10 cellular contexts compared by ENCODE assay signal in genomic region chr20:35648836-35649235, GRCh38. TPM values are rescaled to one million over a fixed set of nuclear protein-coding genes. Genes with fewer than 3 reads are reported as not detected.
DNase-seq lines count a peak whose midpoint lies in the region; ATAC-seq, FAIRE-seq and TF ChIP-seq lines count a peak whose summit lies in the region.
"Had no signal": no experiment of that assay in that cellular context is flagged by ENCODE, and none has a peak within 500 bp of the region (broad histone marks: within the 10 kb centered on the region; RNA-seq: fewer than 3 reads in every experiment).

No MANE protein-coding gene starts in this region.

- H3K27ac ChIP-seq in K562 (ENCODE audit: extremely low read depth, low read depth, low read length): no peak overlapping the region
- H3K27ac ChIP-seq in naive thymus-derived CD4-positive, alpha-beta T cell (ENCODE audit: low read depth, low read length): no peak overlapping the region
- H3K27ac ChIP-seq: prostate gland had no signal

- H3K27me3 Mint-ChIP-seq in activated CD8-positive, alpha-beta T cell treated with anti-CD3 and anti-CD28 coated beads for 36 hours: no peaks in the 10 kb centered on the region
- H3K27me3 Mint-ChIP-seq in activated CD8-positive, alpha-beta T cell treated with anti-CD3 and anti-CD28 coated beads, Interleukin-2, amount 10 ng/mL, durations not matched to agents 7 days and 5 days (ENCODE audit: low read depth): no peaks in the 10 kb centered on the region
- no peaks in the 10 kb centered on the region for H3K27me3 Mint-ChIP-seq in naive thymus-derived CD4-positive, alpha-beta T cell
- H3K27me3 Mint-ChIP-seq: type B pancreatic cell had no signal

- peaks cover 47% of the 10 kb centered on the region for H3K36me3 ChIP-seq in K562 (ENCODE audit: control insufficient read depth, insufficient read depth, low read length)
- peaks cover 8 to 13% (median 10%) of the 10 kb centered on the region in 3 experiments for H3K36me3 ChIP-seq in naive thymus-derived CD4-positive, alpha-beta T cell (ENCODE audit: control insufficient read depth in 2 of 3, insufficient read depth in 3 of 3, low read length in 3 of 3)

- H4K20me1 ChIP-seq in K562 (replicated peaks; ENCODE audit: control insufficient read depth, insufficient read depth, low read length): peaks cover 11% of the 10 kb centered on the region; the same call in 1 of the 2 replicates

- H3K27me3 ChIP-seq in K562 (ENCODE audit: control insufficient read depth in 2 of 2, insufficient read depth in 2 of 2, low read length in 2 of 2): no peaks in the 10 kb centered on the region
- H3K27me3 ChIP-seq in naive thymus-derived CD4-positive, alpha-beta T cell (ENCODE audit: control insufficient read depth in 2 of 2, insufficient read depth in 2 of 2, low read length in 2 of 2): no peaks in the 10 kb centered on the region

- no peaks in the 10 kb centered on the region for H3K9me3 Mint-ChIP-seq in activated CD8-positive, alpha-beta T cell treated with anti-CD3 and anti-CD28 coated beads for 36 hours
- no peaks in the 10 kb centered on the region for H3K9me3 Mint-ChIP-seq in activated CD8-positive, alpha-beta T cell treated with anti-CD3 and anti-CD28 coated beads, Interleukin-2, amount 10 ng/mL, durations not matched to agents 7 days and 5 days (ENCODE audit: insufficient read depth)
- H3K9me3 Mint-ChIP-seq in naive thymus-derived CD4-positive, alpha-beta T cell: no peaks in the 10 kb centered on the region
- H3K9me3 Mint-ChIP-seq: type B pancreatic cell had no signal

- H3K27ac Mint-ChIP-seq in activated CD8-positive, alpha-beta T cell treated with anti-CD3 and anti-CD28 coated beads for 36 hours: peak overlapping the region; percentile 32
- H3K27ac Mint-ChIP-seq in activated CD8-positive, alpha-beta T cell treated with anti-CD3 and anti-CD28 coated beads, Interleukin-2, amount 10 ng/mL, durations not matched to agents 7 days and 5 days: no peak overlapping the region
- peak overlapping the region in 5 of 9 donors; percentile 8 to 79 (median 61) for H3K27ac Mint-ChIP-seq in naive thymus-derived CD4-positive, alpha-beta T cell
- H3K27ac Mint-ChIP-seq: type B pancreatic cell had no signal

- in situ Hi-C loops in K562 (cut with MboI) (no loop called here), ACHN (cut with HindIII; ENCODE audit: low pct_ligation_motif_present, low pct_unique_long_range_greater_than_20kb, low sequenced_read_pairs) (no loop called here)

- POLR2A ChIA-PET in activated CD8-positive, alpha-beta T cell treated with anti-CD3 and anti-CD28 coated beads for 36 hours (lab: Charles Lee): interaction anchor here (1.6 to 2.4 kb wide), 2 partner anchors 8 to 15 kb away, joined by 3 to 11 read pairs; no protein-coding TSS in a partner anchor
- POLR2A ChIA-PET in activated CD8-positive, alpha-beta T cell treated with anti-CD3 and anti-CD28 coated beads, Interleukin-2, amount 10 ng/mL, durations not matched to agents 7 days and 5 days (lab: Charles Lee): no interaction called here
- POLR2A ChIA-PET in K562 (lab: Yijun Ruan, JAX): interaction anchor here (0.7 to 0.8 kb wide), 2 partner anchors 32 to 53 kb away, joined by 3 read pairs; no protein-coding TSS in a partner anchor
- POLR2A ChIA-PET in naive thymus-derived CD4-positive, alpha-beta T cell (lab: Charles Lee): interaction anchor here (0.6 to 3.2 kb wide), 2 partner anchors 14 to 95 kb away, joined by 5 to 9 read pairs; no protein-coding TSS in a partner anchor

- H3K9me1 ChIP-seq in K562 (ENCODE audit: control insufficient read depth, insufficient read depth, low read length): no peaks in the 10 kb centered on the region

- TF ChIP-seq POLR2A in K562 (conservative IDR thresholded peaks at IDR 0.05): no peak

- CTCF ChIA-PET in activated CD8-positive, alpha-beta T cell treated with anti-CD3 and anti-CD28 coated beads for 36 hours (lab: Charles Lee): interaction anchor here (1.6 to 2.2 kb wide), 2 partner anchors 30 to 33 kb away, joined by 5 to 8 read pairs; partner anchors contain the start of gene SPAG4
- CTCF ChIA-PET in activated CD8-positive, alpha-beta T cell treated with anti-CD3 and anti-CD28 coated beads, Interleukin-2, amount 10 ng/mL, durations not matched to agents 7 days and 5 days (lab: Charles Lee): interaction anchor here (1.5 kb wide), 1 partner anchor 12 kb away, joined by 4 read pairs; no protein-coding TSS in a partner anchor
- CTCF ChIA-PET in K562 (lab: Yijun Ruan, JAX; ENCODE audit: low intra/inter-chr PET ratio): no interaction called here
- CTCF ChIA-PET in naive thymus-derived CD4-positive, alpha-beta T cell (lab: Charles Lee): no interaction called here

- H3K79me2 ChIP-seq in K562 (ENCODE audit: control insufficient read depth, insufficient read depth, low read length): peaks cover 87% of the 10 kb centered on the region

- no peak overlapping the region for H3K4me3 ChIP-seq in K562
- no peak overlapping the region for H3K4me3 ChIP-seq in naive thymus-derived CD4-positive, alpha-beta T cell (ENCODE audit: low read length)
- H3K4me3 ChIP-seq: prostate gland had no signal

- no peak for TF ChIP-seq CTCF in activated CD8-positive, alpha-beta T cell treated with anti-CD3 and anti-CD28 coated beads for 36 hours (IDR thresholded peaks at IDR 0.05)
- TF ChIP-seq CTCF in K562 (IDR thresholded peaks at IDR 0.05 in 2 of 3, conservative IDR thresholded peaks at IDR 0.05 in 1 of 3; ENCODE audit: insufficient read depth in 2 of 3, low read depth in 1 of 3, low read length in 3 of 3): no peak

- BruUV-seq in K562 (replicated peaks; lab: Mats Ljungman, UMichigan): no TSS peak

- DNase-seq in activated CD8-positive, alpha-beta T cell treated with anti-CD3 and anti-CD28 coated beads for 36 hours: no peak
- DNase-seq in activated CD8-positive, alpha-beta T cell treated with anti-CD3 and anti-CD28 coated beads, Interleukin-2, amount 10 ng/mL, durations not matched to agents 7 days and 5 days: no peak
- no peak for DNase-seq in K562 (ENCODE audit: extremely low read depth in 1 of 4, low spot score in 3 of 4)
- DNase-seq in naive thymus-derived CD4-positive, alpha-beta T cell: no peak
- DNase-seq in ACHN: no peak
- DNase-seq: NCI-H1694 treated with DMSO at 0.1 percent for 48 hours, T-helper 9 cell had no signal

- ATAC-seq in activated CD8-positive, alpha-beta T cell treated with anti-CD3 and anti-CD28 coated beads for 36 hours: no peak
- ATAC-seq in activated CD8-positive, alpha-beta T cell treated with anti-CD3 and anti-CD28 coated beads, Interleukin-2, amount 10 ng/mL, durations not matched to agents 7 days and 5 days: no peak
- ATAC-seq in K562 (no peak), GM19035 (IDR thresholded peaks at IDR 0.05; ENCODE audit: unreplicated experiment) (no peak)
- no peak for ATAC-seq in naive thymus-derived CD4-positive, alpha-beta T cell

- no peak for FAIRE-seq in K562 (lab: Jason Lieb, UNC)

- peaks cover 43% of the 10 kb centered on the region for H3K36me3 Mint-ChIP-seq in activated CD8-positive, alpha-beta T cell treated with anti-CD3 and anti-CD28 coated beads for 36 hours (ENCODE audit: low read depth)
- peaks cover 60% of the 10 kb centered on the region for H3K36me3 Mint-ChIP-seq in activated CD8-positive, alpha-beta T cell treated with anti-CD3 and anti-CD28 coated beads, Interleukin-2, amount 10 ng/mL, durations not matched to agents 7 days and 5 days (ENCODE audit: low read depth)
- peaks cover 0 to 16% (median 6%) of the 10 kb centered on the region in 5 donors for H3K36me3 Mint-ChIP-seq in naive thymus-derived CD4-positive, alpha-beta T cell

- H3K4me2 ChIP-seq in K562 (ENCODE audit: insufficient read depth, low read length): no peak overlapping the region

- H3K9me3 ChIP-seq in K562 (replicated peaks; ENCODE audit: control insufficient read depth, insufficient read depth, low read depth, low read length): no peaks in the 10 kb centered on the region
- H3K9me3 ChIP-seq in naive thymus-derived CD4-positive, alpha-beta T cell (ENCODE audit: control insufficient read depth in 2 of 3, low read length in 3 of 3): no peaks in the 10 kb centered on the region
- H3K9me3 ChIP-seq: prostate gland had no signal

- no peak for TF ChIP-seq EP300 in K562 (IDR thresholded peaks at IDR 0.05; ENCODE audit: low read length)

- H3K9ac ChIP-seq in K562 (ENCODE audit: insufficient read depth in 1 of 2, low read depth in 2 of 2, low read length in 2 of 2): no peak overlapping the region

- no peak for TF ChIP-seq RAD21 in K562 (CRISPR knock-in tag; conservative IDR thresholded peaks at IDR 0.05 in 1 of 2, IDR thresholded peaks at IDR 0.05 in 1 of 2)

- H3K4me1 ChIP-seq in K562 (replicated peaks in 1 of 2; ENCODE audit: control insufficient read depth in 2 of 2, insufficient read depth in 2 of 2, low read length in 2 of 2): no peaks in the 10 kb centered on the region; a peak in 1 of 5 replicates
- H3K4me1 ChIP-seq in naive thymus-derived CD4-positive, alpha-beta T cell (ENCODE audit: control insufficient read depth in 2 of 2, insufficient read depth in 2 of 2, low read length in 2 of 2): peaks cover 0 to 15% of the 10 kb centered on the region in 2 donors
- H3K4me1 ChIP-seq: prostate gland had no signal

- intact Hi-C loops in activated CD8-positive, alpha-beta T cell treated with anti-CD3 and anti-CD28 coated beads for 36 hours (cut with micrococcal nuclease): no loop called here
- intact Hi-C loops in K562 (cut with micrococcal nuclease): no loop called here
- intact Hi-C loops in naive thymus-derived CD4-positive, alpha-beta T cell (cut with micrococcal nuclease): loop anchor here in 1 of 2 donors (2.0 kb wide), 1 partner anchor 14 kb away; no protein-coding TSS in a partner anchor

- H2AFZ ChIP-seq in K562 (ENCODE audit: low read depth, low read length): no peak overlapping the region

- H3K4me1 Mint-ChIP-seq in activated CD8-positive, alpha-beta T cell treated with anti-CD3 and anti-CD28 coated beads for 36 hours (ENCODE audit: low read depth): peaks cover 71% of the 10 kb centered on the region
- peaks cover 38% of the 10 kb centered on the region for H3K4me1 Mint-ChIP-seq in activated CD8-positive, alpha-beta T cell treated with anti-CD3 and anti-CD28 coated beads, Interleukin-2, amount 10 ng/mL, durations not matched to agents 7 days and 5 days (ENCODE audit: low read depth)
- H3K4me1 Mint-ChIP-seq in naive thymus-derived CD4-positive, alpha-beta T cell: peaks cover 45 to 79% (median 78%) of the 10 kb centered on the region in 7 donors

- H3K4me3 Mint-ChIP-seq in activated CD8-positive, alpha-beta T cell treated with anti-CD3 and anti-CD28 coated beads for 36 hours: no peak overlapping the region
- no peak overlapping the region for H3K4me3 Mint-ChIP-seq in activated CD8-positive, alpha-beta T cell treated with anti-CD3 and anti-CD28 coated beads, Interleukin-2, amount 10 ng/mL, durations not matched to agents 7 days and 5 days
- peak overlapping the region in 1 of 10 donors; percentile 3 for H3K4me3 Mint-ChIP-seq in naive thymus-derived CD4-positive, alpha-beta T cell
- H3K4me3 Mint-ChIP-seq: type B pancreatic cell had no signal

RNA-seq across cellular contexts. Expression of gene CPNE1, which starts 15.9 kb away (rescaled TPM):
- total RNA-seq in activated CD8-positive, alpha-beta T cell treated with anti-CD3 and anti-CD28 coated beads for 36 hours: 100 to 1,000 TPM; 308 to 324 TPM
- 100 to 1,000 TPM; 271 to 272 TPM for total RNA-seq in activated CD8-positive, alpha-beta T cell treated with anti-CD3 and anti-CD28 coated beads, Interleukin-2, amount 10 ng/mL, durations not matched to agents 7 days and 5 days
- 182 and 323 TPM in 2 replicates for total RNA-seq in K562 (2011; cell fraction: chromatin; rRNA removed; ENCODE audit: low replicate concordance)
- 205 and 207 TPM in 2 replicates for total RNA-seq in K562 (2011; cell fraction: nucleolus; rRNA removed)
- 200 and 207 TPM in 2 replicates for total RNA-seq in K562 (2011; cell fraction: nucleoplasm; rRNA removed)
- total RNA-seq in K562 (2014; rRNA removed): 54.4 and 83.8 TPM in 2 replicates
- 39.7 and 42.2 TPM in 2 replicates for total RNA-seq in K562 (2014; rRNA removed; fragmentation: Illumina TruSeq; extraction: Trizol)
- total RNA-seq in K562 (2015; rRNA removed; fragmentation: Illumina TruSeq; extraction: Trizol): 41.9 and 42.1 TPM in 2 replicates
- total RNA-seq in K562 (2021): 102 and 105 TPM in 2 replicates
- 72.9 and 80.0 TPM in 2 replicates for polyA plus RNA-seq in K562 (2011; rRNA removed)
- 124 and 164 TPM in 2 replicates for polyA plus RNA-seq in K562 (2011; cell fraction: cytosol; rRNA removed)
- 322 and 336 TPM in 2 replicates for polyA plus RNA-seq in K562 (2011; cell fraction: nucleus; rRNA removed)
- 98.9 and 128 TPM in 2 replicates for polyA plus RNA-seq in K562 (2012)
- 68.6 and 69.8 TPM in 2 replicates for polyA plus RNA-seq in K562 (2014; fragmentation: Illumina TruSeq; extraction: Trizol)
- polyA plus RNA-seq in K562 (2014; fragmentation: Nextera tagmentation; extraction: Ambion mirVana): 10 to 100 TPM; 45.5 to 56.0 TPM
- polyA plus RNA-seq in K562 (2014; rRNA removed): 56.0 and 65.2 TPM in 2 replicates
- 46.6 and 66.8 TPM in 2 replicates for polyA minus RNA-seq in K562 (2011; rRNA and poly(A)+ RNA removed)
- 46.7 and 82.3 TPM in 2 replicates for polyA minus RNA-seq in K562 (2011; cell fraction: cytosol; rRNA and poly(A)+ RNA removed)
- 66.4 and 92.3 TPM in 2 replicates for polyA minus RNA-seq in K562 (2011; cell fraction: nucleus; rRNA and poly(A)+ RNA removed)
- 100 to 1,000 TPM; 250 to 378 (median 305) TPM for total RNA-seq in naive thymus-derived CD4-positive, alpha-beta T cell
- polyA plus RNA-seq in naive thymus-derived CD4-positive, alpha-beta T cell: 100 to 1,000 TPM; 277 to 360 TPM

RNA-seq across cellular contexts. Expression of gene RBM12, which starts 15.9 kb away (rescaled TPM):
- 100 to 1,000 TPM; 111 to 114 TPM for total RNA-seq in activated CD8-positive, alpha-beta T cell treated with anti-CD3 and anti-CD28 coated beads for 36 hours
- 100 to 1,000 TPM; 112 to 119 TPM for total RNA-seq in activated CD8-positive, alpha-beta T cell treated with anti-CD3 and anti-CD28 coated beads, Interleukin-2, amount 10 ng/mL, durations not matched to agents 7 days and 5 days
- 81.9 and 147 TPM in 2 replicates for total RNA-seq in K562 (2011; cell fraction: chromatin; rRNA removed; ENCODE audit: low replicate concordance)
- 22.5 and 28.8 TPM in 2 replicates for total RNA-seq in K562 (2011; cell fraction: nucleolus; rRNA removed)
- 55.1 and 69.2 TPM in 2 replicates for total RNA-seq in K562 (2011; cell fraction: nucleoplasm; rRNA removed)
- total RNA-seq in K562 (2014; rRNA removed) (33.9 and 40.8 TPM in 2 replicates), K562 (2014; rRNA removed; fragmentation: Illumina TruSeq; extraction: Trizol) (73.3 and 78.7 TPM in 2 replicates), K562 (2015; rRNA removed; fragmentation: Illumina TruSeq; extraction: Trizol) (76.5 and 76.8 TPM in 2 replicates), K562 (2021) (120 TPM in 2 replicates)
- polyA plus RNA-seq in K562 (2011; rRNA removed) (123 and 144 TPM in 2 replicates), K562 (2014; fragmentation: Illumina TruSeq; extraction: Trizol) (133 and 162 TPM in 2 replicates), K562 (2014; fragmentation: Nextera tagmentation; extraction: Ambion mirVana) (1 to 10 TPM; 5.0 to 10.0 TPM), K562 (2014; rRNA removed) (49.1 and 57.9 TPM in 2 replicates)
- polyA plus RNA-seq in K562 (2011; cell fraction: cytosol; rRNA removed): 165 and 176 TPM in 2 replicates
- polyA plus RNA-seq in K562 (2011; cell fraction: nucleus; rRNA removed): 127 and 133 TPM in 2 replicates
- 53.2 and 59.8 TPM in 2 replicates for polyA plus RNA-seq in K562 (2012)
- polyA minus RNA-seq in K562 (2011; rRNA and poly(A)+ RNA removed): 309 and 312 TPM in 2 replicates
- 61.7 and 71.5 TPM in 2 replicates for polyA minus RNA-seq in K562 (2011; cell fraction: cytosol; rRNA and poly(A)+ RNA removed)
- polyA minus RNA-seq in K562 (2011; cell fraction: nucleus; rRNA and poly(A)+ RNA removed): 23.6 and 40.4 TPM in 2 replicates
- 100 to 1,000 TPM in 4 of 5 experiments, 10 to 100 TPM in 1; 98.2 to 122 (median 114) TPM for total RNA-seq in naive thymus-derived CD4-positive, alpha-beta T cell
- 10 to 100 TPM; 48.9 to 50.8 TPM for polyA plus RNA-seq in naive thymus-derived CD4-positive, alpha-beta T cell

RNA-seq across cellular contexts. Expression of gene SPAG4, which starts 33.2 kb away (rescaled TPM):
- total RNA-seq in activated CD8-positive, alpha-beta T cell treated with anti-CD3 and anti-CD28 coated beads for 36 hours: 10 to 100 TPM; 11.5 to 11.8 TPM
- 1 to 10 TPM; 2.6 to 5.0 TPM for total RNA-seq in activated CD8-positive, alpha-beta T cell treated with anti-CD3 and anti-CD28 coated beads, Interleukin-2, amount 10 ng/mL, durations not matched to agents 7 days and 5 days
- 15.2 and 38.2 TPM in 2 replicates for total RNA-seq in K562 (2011; cell fraction: chromatin; rRNA removed; ENCODE audit: low replicate concordance)
- total RNA-seq in K562 (2011; cell fraction: nucleolus; rRNA removed): 39.1 and 46.2 TPM in 2 replicates
- 21.6 and 29.9 TPM in 2 replicates for total RNA-seq in K562 (2011; cell fraction: nucleoplasm; rRNA removed)
- total RNA-seq in K562 (2014; rRNA removed) (5.3 and 6.4 TPM in 2 replicates), K562 (2014; rRNA removed; fragmentation: Illumina TruSeq; extraction: Trizol) (2.0 and 2.8 TPM in 2 replicates), K562 (2015; rRNA removed; fragmentation: Illumina TruSeq; extraction: Trizol) (1.5 and 3.4 TPM in 2 replicates), K562 (2021) (7.2 and 9.6 TPM in 2 replicates)
- polyA plus RNA-seq in K562 (2011; rRNA removed) (11.4 and 12.2 TPM in 2 replicates), K562 (2014; fragmentation: Illumina TruSeq; extraction: Trizol) (3.0 and 3.6 TPM in 2 replicates), K562 (2014; fragmentation: Nextera tagmentation; extraction: Ambion mirVana) (1 to 10 TPM; 1.6 to 4.6 TPM), K562 (2014; rRNA removed) (6.8 and 8.4 TPM in 2 replicates)
- polyA plus RNA-seq in K562 (2011; cell fraction: cytosol; rRNA removed): 16.4 and 27.9 TPM in 2 replicates
- 79.8 and 97.3 TPM in 2 replicates for polyA plus RNA-seq in K562 (2011; cell fraction: nucleus; rRNA removed)
- polyA plus RNA-seq in K562 (2012): 9.4 and 16.3 TPM in 2 replicates
- 1.6 and 3.6 TPM in 2 replicates for polyA minus RNA-seq in K562 (2011; rRNA and poly(A)+ RNA removed)
- 4.5 and 7.3 TPM in 2 replicates for polyA minus RNA-seq in K562 (2011; cell fraction: cytosol; rRNA and poly(A)+ RNA removed)
- 11.2 and 12.4 TPM in 2 replicates for polyA minus RNA-seq in K562 (2011; cell fraction: nucleus; rRNA and poly(A)+ RNA removed)
- total RNA-seq in naive thymus-derived CD4-positive, alpha-beta T cell: 10 to 100 TPM in 2 of 5 experiments, 1 to 10 TPM in 2, under 1 TPM in 1; 0.35 to 25.0 (median 2.7) TPM
- not detected for polyA plus RNA-seq in naive thymus-derived CD4-positive, alpha-beta T cell

RNA-seq across cellular contexts. Expression of gene NFS1, which starts 50.3 kb away (rescaled TPM):
- total RNA-seq in activated CD8-positive, alpha-beta T cell treated with anti-CD3 and anti-CD28 coated beads for 36 hours: 10 to 100 TPM; 39.7 to 40.8 TPM
- 10 to 100 TPM; 32.7 to 34.7 TPM for total RNA-seq in activated CD8-positive, alpha-beta T cell treated with anti-CD3 and anti-CD28 coated beads, Interleukin-2, amount 10 ng/mL, durations not matched to agents 7 days and 5 days
- 52.4 and 75.5 TPM in 2 replicates for total RNA-seq in K562 (2011; cell fraction: chromatin; rRNA removed; ENCODE audit: low replicate concordance)
- 59.4 and 63.0 TPM in 2 replicates for total RNA-seq in K562 (2011; cell fraction: nucleolus; rRNA removed)
- 55.7 and 62.0 TPM in 2 replicates for total RNA-seq in K562 (2011; cell fraction: nucleoplasm; rRNA removed)
- total RNA-seq in K562 (2014; rRNA removed) (45.0 and 59.4 TPM in 2 replicates), K562 (2014; rRNA removed; fragmentation: Illumina TruSeq; extraction: Trizol) (41.0 and 41.8 TPM in 2 replicates), K562 (2015; rRNA removed; fragmentation: Illumina TruSeq; extraction: Trizol) (34.1 and 34.7 TPM in 2 replicates), K562 (2021) (47.1 and 52.5 TPM in 2 replicates)
- polyA plus RNA-seq in K562 (2011; rRNA removed) (72.2 and 76.3 TPM in 2 replicates), K562 (2014; fragmentation: Illumina TruSeq; extraction: Trizol) (48.0 and 51.9 TPM in 2 replicates), K562 (2014; fragmentation: Nextera tagmentation; extraction: Ambion mirVana) (10 to 100 TPM; 11.5 to 13.9 TPM), K562 (2014; rRNA removed) (84.8 and 94.6 TPM in 2 replicates)
- 84.5 and 124 TPM in 2 replicates for polyA plus RNA-seq in K562 (2011; cell fraction: cytosol; rRNA removed)
- 63.6 and 64.2 TPM in 2 replicates for polyA plus RNA-seq in K562 (2011; cell fraction: nucleus; rRNA removed)
- 27.4 and 33.4 TPM in 2 replicates for polyA plus RNA-seq in K562 (2012)
- polyA minus RNA-seq in K562 (2011; rRNA and poly(A)+ RNA removed): 45.8 and 53.4 TPM in 2 replicates
- polyA minus RNA-seq in K562 (2011; cell fraction: cytosol; rRNA and poly(A)+ RNA removed): 19.5 and 21.2 TPM in 2 replicates
- polyA minus RNA-seq in K562 (2011; cell fraction: nucleus; rRNA and poly(A)+ RNA removed): 21.2 and 21.4 TPM in 2 replicates
- total RNA-seq in naive thymus-derived CD4-positive, alpha-beta T cell: 10 to 100 TPM; 18.2 to 41.1 (median 35.0) TPM
- polyA plus RNA-seq in naive thymus-derived CD4-positive, alpha-beta T cell: 10 to 100 TPM in 1 of 2 donors, 1 to 10 TPM in 1; 9.7 to 27.7 TPM

RNA-seq across cellular contexts. Expression of gene ROMO1, which starts 50.4 kb away (rescaled TPM):
- total RNA-seq in activated CD8-positive, alpha-beta T cell treated with anti-CD3 and anti-CD28 coated beads for 36 hours: 100 to 1,000 TPM; 146 to 148 TPM
- total RNA-seq in activated CD8-positive, alpha-beta T cell treated with anti-CD3 and anti-CD28 coated beads, Interleukin-2, amount 10 ng/mL, durations not matched to agents 7 days and 5 days: 100 to 1,000 TPM; 134 to 143 TPM
- total RNA-seq in K562 (2011; cell fraction: chromatin; rRNA removed; ENCODE audit: low replicate concordance): 8.1 and 30.8 TPM in 2 replicates
- total RNA-seq in K562 (2011; cell fraction: nucleolus; rRNA removed): 77.2 and 84.6 TPM in 2 replicates
- 53.4 and 57.0 TPM in 2 replicates for total RNA-seq in K562 (2011; cell fraction: nucleoplasm; rRNA removed)
- 422 and 571 TPM in 2 replicates for total RNA-seq in K562 (2014; rRNA removed)
- 46.5 and 50.1 TPM in 2 replicates for total RNA-seq in K562 (2014; rRNA removed; fragmentation: Illumina TruSeq; extraction: Trizol)
- 137 and 139 TPM in 2 replicates for total RNA-seq in K562 (2015; rRNA removed; fragmentation: Illumina TruSeq; extraction: Trizol)
- 217 and 226 TPM in 2 replicates for total RNA-seq in K562 (2021)
- 179 and 193 TPM in 2 replicates for polyA plus RNA-seq in K562 (2011; rRNA removed)
- polyA plus RNA-seq in K562 (2011; cell fraction: cytosol; rRNA removed): 657 and 854 TPM in 2 replicates
- 234 and 309 TPM in 2 replicates for polyA plus RNA-seq in K562 (2011; cell fraction: nucleus; rRNA removed)
- polyA plus RNA-seq in K562 (2012): 288 and 480 TPM in 2 replicates
- 31.8 and 117 TPM in 2 replicates for polyA plus RNA-seq in K562 (2014; fragmentation: Illumina TruSeq; extraction: Trizol)
- polyA plus RNA-seq in K562 (2014; fragmentation: Nextera tagmentation; extraction: Ambion mirVana): 100 to 1,000 TPM; 635 to 741 TPM
- polyA plus RNA-seq in K562 (2014; rRNA removed): 433 and 559 TPM in 2 replicates
- polyA minus RNA-seq in K562 (2011; rRNA and poly(A)+ RNA removed): 18.5 and 28.9 TPM in 2 replicates
- 43.7 and 68.4 TPM in 2 replicates for polyA minus RNA-seq in K562 (2011; cell fraction: cytosol; rRNA and poly(A)+ RNA removed)
- polyA minus RNA-seq in K562 (2011; cell fraction: nucleus; rRNA and poly(A)+ RNA removed): 21.0 and 24.8 TPM in 2 replicates
- total RNA-seq in naive thymus-derived CD4-positive, alpha-beta T cell: 10 to 100 TPM; 33.2 to 85.5 (median 38.5) TPM
- 100 to 1,000 TPM; 269 to 293 TPM for polyA plus RNA-seq in naive thymus-derived CD4-positive, alpha-beta T cell

Comparison
In these comparisons a context has a peak if more than half of its experiments do, and no peak if none do; other contexts are left out.
1. CTCF ChIA-PET loops: an anchor here in activated CD8-positive, alpha-beta T cell treated with anti-CD3 and anti-CD28 coated beads for 36 hours (1.6 to 2.2 kb wide) and activated CD8-positive, alpha-beta T cell treated with anti-CD3 and anti-CD28 coated beads, Interleukin-2, amount 10 ng/mL, durations not matched to agents 7 days and 5 days (1.5 kb wide); none called in K562 and naive thymus-derived CD4-positive, alpha-beta T cell.